ENCODE assay signal across 18 cellular contexts in the genomic region with DNA sequence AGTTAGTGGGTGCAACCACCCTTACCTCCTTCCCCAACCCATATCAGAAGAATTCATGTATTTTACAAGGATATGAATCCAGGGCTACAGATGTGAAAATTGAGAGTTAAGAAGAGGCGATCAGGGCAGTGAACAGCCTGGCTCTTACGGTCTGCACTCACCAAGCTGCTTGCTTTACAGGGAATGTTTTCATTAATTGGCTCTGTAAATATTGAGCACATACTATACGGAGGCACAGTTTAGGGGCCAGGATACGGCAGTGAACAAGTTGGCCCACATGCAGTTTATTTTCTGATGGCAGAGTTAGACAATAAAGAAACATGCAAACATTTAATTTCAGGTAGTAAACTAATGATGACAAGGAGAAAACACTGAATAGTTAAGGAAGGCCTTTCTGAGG. TPM values are rescaled to one million over a fixed set of nuclear protein-coding genes. Genes with fewer than 3 reads are reported as not detected.
DNase-seq lines count a peak whose midpoint lies in the region; ATAC-seq and TF ChIP-seq lines count a peak whose summit lies in the region.
"Had no signal": no experiment of that assay in that cellular context is flagged by ENCODE, and none has a peak within 500 bp of the region (broad histone marks: within the 10 kb centered on the region; RNA-seq: fewer than 3 reads in every experiment).

No MANE protein-coding gene starts in this region.

- peaks cover 75% of the 10 kb centered on the region for H3K4me1 Mint-ChIP-seq in CD8-positive, alpha-beta T cell (ENCODE audit: low read depth)
- peaks cover 51% of the 10 kb centered on the region for H3K4me1 Mint-ChIP-seq in memory B cell
- peaks cover 59% of the 10 kb centered on the region for H3K4me1 Mint-ChIP-seq in activated T-helper 2 cell treated with anti-CD3 and anti-CD28 coated beads, Interferon-gamma antibody, Interleukin-2, Interleukin-4, amounts not matched to agents 10 μg/mL and 5 μg/mL and 100 μg/mL, durations not matched to agents 14 hours and 24 hours and 36 hours (ENCODE audit: low read depth)

- peaks cover 3% of the 10 kb centered on the region for H3K36me3 ChIP-seq in CD8-positive, alpha-beta T cell (ENCODE audit: insufficient read depth, low read length)

- H3K9me3 ChIP-seq in CD8-positive, alpha-beta T cell (ENCODE audit: low read length): no peaks in the 10 kb centered on the region
- H3K9me3 ChIP-seq: BLaER1 treated with 17β-estradiol and CSF1 and Interleukin-3, amounts not matched to agents 10 nM and 100 nM had no signal

- no peak overlapping the region for H3K4me3 ChIP-seq in CD8-positive, alpha-beta T cell (ENCODE audit: low read depth, low read length)
- H3K4me3 ChIP-seq: BLaER1 treated with 17β-estradiol and CSF1 and Interleukin-3, amounts not matched to agents 10 nM and 100 nM had no signal

- peaks cover 10% of the 10 kb centered on the region for H3K4me1 ChIP-seq in CD8-positive, alpha-beta T cell (ENCODE audit: insufficient read depth, low read length)
- H3K4me1 ChIP-seq in foreskin keratinocyte: peaks cover 30% of the 10 kb centered on the region

- peaks cover 66% of the 10 kb centered on the region for H3K36me3 Mint-ChIP-seq in CD8-positive, alpha-beta T cell
- H3K36me3 Mint-ChIP-seq in memory B cell: peaks cover 45% of the 10 kb centered on the region
- peaks cover 77% of the 10 kb centered on the region for H3K36me3 Mint-ChIP-seq in activated T-helper 2 cell treated with anti-CD3 and anti-CD28 coated beads, Interferon-gamma antibody, Interleukin-2, Interleukin-4, amounts not matched to agents 10 μg/mL and 5 μg/mL and 100 μg/mL, durations not matched to agents 14 hours and 24 hours and 36 hours (ENCODE audit: low read depth)

- POLR2A ChIA-PET in CD8-positive, alpha-beta T cell (lab: Charles Lee): interaction anchor here (0.7 kb wide), 1 partner anchor 19 kb away, joined by 3 read pairs; no protein-coding TSS in a partner anchor

- CTCF ChIA-PET in CD8-positive, alpha-beta T cell (lab: Charles Lee): no interaction called here

- intact Hi-C loops in CD8-positive, alpha-beta T cell (cut with DNase I, micrococcal nuclease): loop anchor here (2.0 to 10.0 kb wide), 3 partner anchors 17 to 1403 kb away; partner anchors contain the start of genes CDK8 (in 1 of the 2) and RNF6 (in 1 of the 2)
- intact Hi-C loops in activated T-helper 2 cell treated with anti-CD3 and anti-CD28 coated beads, Interferon-gamma antibody, Interleukin-2, Interleukin-4, amounts not matched to agents 10 μg/mL and 5 μg/mL and 100 μg/mL, durations not matched to agents 14 hours and 24 hours and 36 hours (cut with micrococcal nuclease): no loop called here

- no peak for ATAC-seq in CD8-positive, alpha-beta T cell
- ATAC-seq in memory B cell (ENCODE audit: low read depth) (no peak), foreskin keratinocyte (no peak), HG03097 (IDR thresholded peaks at IDR 0.05; ENCODE audit: low FRiP score, unreplicated experiment) (no peak)
- ATAC-seq: HCT116 had no signal

- H3K27ac ChIP-seq in CD8-positive, alpha-beta T cell (ENCODE audit: low read depth, low read length): no peak overlapping the region
- H3K27ac ChIP-seq in VCaP (peak overlapping the region; percentile 8; the same call in 1 of the 2 replicates), foreskin keratinocyte (no peak overlapping the region)
- H3K27ac ChIP-seq: BLaER1 treated with 17β-estradiol and CSF1 and Interleukin-3, amounts not matched to agents 10 nM and 100 nM had no signal

- H3K27ac Mint-ChIP-seq in CD8-positive, alpha-beta T cell: peak overlapping the region; percentile 1
- peak overlapping the region; percentile 67 for H3K27ac Mint-ChIP-seq in memory B cell
- no peak overlapping the region for H3K27ac Mint-ChIP-seq in activated T-helper 2 cell treated with anti-CD3 and anti-CD28 coated beads, Interferon-gamma antibody, Interleukin-2, Interleukin-4, amounts not matched to agents 10 μg/mL and 5 μg/mL and 100 μg/mL, durations not matched to agents 14 hours and 24 hours and 36 hours
- H3K27ac Mint-ChIP-seq: B cell, HFFc6 had no signal

- no peaks in the 10 kb centered on the region for H3K27me3 ChIP-seq in CD8-positive, alpha-beta T cell (ENCODE audit: insufficient read depth, low read length)
- H3K27me3 ChIP-seq in foreskin keratinocyte: no peaks in the 10 kb centered on the region
- H3K27me3 ChIP-seq: BLaER1 treated with 17β-estradiol and CSF1 and Interleukin-3, amounts not matched to agents 10 nM and 100 nM had no signal

- H3K27me3 Mint-ChIP-seq in CD8-positive, alpha-beta T cell (ENCODE audit: low read depth): no peaks in the 10 kb centered on the region
- H3K27me3 Mint-ChIP-seq in memory B cell: no peaks in the 10 kb centered on the region
- H3K27me3 Mint-ChIP-seq in activated T-helper 2 cell treated with anti-CD3 and anti-CD28 coated beads, Interferon-gamma antibody, Interleukin-2, Interleukin-4, amounts not matched to agents 10 μg/mL and 5 μg/mL and 100 μg/mL, durations not matched to agents 14 hours and 24 hours and 36 hours (ENCODE audit: low read depth): no peaks in the 10 kb centered on the region
- H3K27me3 Mint-ChIP-seq: B cell; CD8-positive, alpha-beta memory T cell; IgD-negative memory B cell had no signal

- no peak for TF ChIP-seq CTCF in CD8-positive, alpha-beta T cell (IDR thresholded peaks at IDR 0.05)
- TF ChIP-seq CTCF in VCaP (conservative IDR thresholded peaks at IDR 0.05): no peak
- TF ChIP-seq CTCF in foreskin keratinocyte (conservative IDR thresholded peaks at IDR 0.05): no peak

- no peaks in the 10 kb centered on the region for H3K9me3 Mint-ChIP-seq in CD8-positive, alpha-beta T cell
- H3K9me3 Mint-ChIP-seq in memory B cell: no peaks in the 10 kb centered on the region
- no peaks in the 10 kb centered on the region for H3K9me3 Mint-ChIP-seq in activated T-helper 2 cell treated with anti-CD3 and anti-CD28 coated beads, Interferon-gamma antibody, Interleukin-2, Interleukin-4, amounts not matched to agents 10 μg/mL and 5 μg/mL and 100 μg/mL, durations not matched to agents 14 hours and 24 hours and 36 hours
- H3K9me3 Mint-ChIP-seq: CD8-positive, alpha-beta memory T cell; HFFc6; IgD-negative memory B cell had no signal

- H3K4me3 Mint-ChIP-seq in CD8-positive, alpha-beta T cell: no peak overlapping the region
- H3K4me3 Mint-ChIP-seq in memory B cell: no peak overlapping the region
- no peak overlapping the region for H3K4me3 Mint-ChIP-seq in activated T-helper 2 cell treated with anti-CD3 and anti-CD28 coated beads, Interferon-gamma antibody, Interleukin-2, Interleukin-4, amounts not matched to agents 10 μg/mL and 5 μg/mL and 100 μg/mL, durations not matched to agents 14 hours and 24 hours and 36 hours (ENCODE audit: low read depth)
- H3K4me3 Mint-ChIP-seq: B cell; CD8-positive, alpha-beta memory T cell; HFFc6; IgD-negative memory B cell had no signal

- no peak for DNase-seq in CD8-positive, alpha-beta T cell
- peak; percentile 54 for DNase-seq in NCI-H748 (lab: John Stamatoyannopoulos, UW; ENCODE audit: unreplicated experiment)
- no peak for DNase-seq in memory B cell (ENCODE audit: low spot score in 2 of 2)
- DNase-seq in foreskin keratinocyte: no peak
- DNase-seq in activated effector memory CD4-positive, alpha-beta T cell treated with Interleukin-2 at 50 U/mL for 16 hours: no peak
- DNase-seq in activated T-helper 2 cell treated with anti-CD3 and anti-CD28 coated beads, Interferon-gamma antibody, Interleukin-2, Interleukin-4, amounts not matched to agents 10 μg/mL and 5 μg/mL and 100 μg/mL, durations not matched to agents 14 hours and 24 hours and 36 hours (ENCODE audit: low spot score): no peak
- DNase-seq: CD8-positive, alpha-beta memory T cell; COR-L47; DMS 273 treated with DMSO at 0.1 percent for 48 hours; GOT3; H7; HFFc6 had no signal

RNA-seq across cellular contexts. Expression of gene POLR1D, which starts 6.4 kb away (rescaled TPM):
- total RNA-seq in CD8-positive, alpha-beta T cell: 100 to 1,000 TPM; 176 TPM
- 153 and 159 TPM in 2 replicates for total RNA-seq in foreskin keratinocyte
- 226 and 227 TPM in 2 replicates for polyA plus RNA-seq in foreskin keratinocyte
- 124 and 127 TPM in 2 replicates for total RNA-seq in activated T-helper 2 cell treated with anti-CD3 and anti-CD28 coated beads, Interferon-gamma antibody, Interleukin-2, Interleukin-4, amounts not matched to agents 10 μg/mL and 5 μg/mL and 100 μg/mL, durations not matched to agents 14 hours and 24 hours and 36 hours

RNA-seq across cellular contexts. Expression of gene LNX2, which starts 7.8 kb away (rescaled TPM):
- 1 to 10 TPM; 3.0 to 3.5 TPM for total RNA-seq in CD8-positive, alpha-beta T cell
- 17.6 and 19.4 TPM in 2 replicates for total RNA-seq in foreskin keratinocyte
- 4.3 and 4.8 TPM in 2 replicates for polyA plus RNA-seq in foreskin keratinocyte
- 5.2 and 5.4 TPM in 2 replicates for total RNA-seq in activated T-helper 2 cell treated with anti-CD3 and anti-CD28 coated beads, Interferon-gamma antibody, Interleukin-2, Interleukin-4, amounts not matched to agents 10 μg/mL and 5 μg/mL and 100 μg/mL, durations not matched to agents 14 hours and 24 hours and 36 hours
